1 cellular context compared by ENCODE assay signal in genomic region chr6:122530440-122531046, GRCh38.
TF ChIP-seq lines count a peak whose summit lies in the region.

No MANE protein-coding gene starts in this region.

TF ChIP-seq in GM12878, 131 proteins besides CTCF, POLR2A, EP300 and RAD21 (continued from another document):
- TF ChIP-seq E2F4 (IDR thresholded peaks at IDR 0.05; ENCODE audit: low read depth, low read length) = no peak
TF ChIP-seq in GM12878: peak in this region for 2.
